ENCODE assay signal across 1 cellular context in the genomic region with DNA sequence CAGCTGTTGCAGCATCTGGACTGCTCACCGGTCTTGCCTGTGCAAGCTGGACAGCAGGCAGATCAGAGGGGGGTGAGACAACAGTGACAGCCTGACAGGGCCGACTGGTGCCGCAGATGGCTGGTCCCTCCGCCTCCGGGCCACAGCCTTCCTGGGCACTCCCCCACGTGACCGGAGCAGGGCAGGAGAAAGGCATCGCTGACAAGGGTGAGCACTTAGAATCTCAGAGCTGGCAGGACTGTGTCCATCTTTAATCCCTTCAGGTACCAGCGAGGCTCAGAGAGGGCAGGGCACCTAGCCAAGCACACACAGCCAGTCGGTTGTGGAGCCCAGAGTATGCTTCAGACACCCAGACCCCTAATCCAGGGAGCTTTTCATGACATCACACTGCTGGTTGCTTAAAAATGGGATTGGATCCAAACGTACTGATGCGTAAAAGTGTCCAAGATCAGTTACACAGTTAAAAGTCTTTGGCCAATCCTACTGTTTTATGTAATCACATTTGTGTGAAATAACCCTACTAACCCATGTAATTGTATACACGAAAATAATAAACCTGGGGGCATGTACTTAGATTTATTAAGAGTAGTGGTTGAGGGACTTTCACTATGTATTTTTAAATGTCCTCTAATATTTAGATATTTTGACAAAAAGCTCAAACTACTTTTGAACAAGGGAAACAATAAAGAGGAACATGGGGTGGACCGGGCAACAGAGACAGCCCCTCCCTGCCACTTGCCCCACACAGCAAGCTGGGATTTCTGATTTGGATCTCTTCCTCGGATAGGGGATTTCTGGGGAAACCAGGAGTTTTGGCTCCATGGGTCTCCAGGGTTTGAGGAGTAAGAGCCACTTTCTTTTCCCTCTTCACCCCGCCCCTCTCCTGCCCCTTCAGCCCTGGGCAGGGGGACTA.
TF ChIP-seq lines count a peak whose summit lies in the region.

No MANE protein-coding gene starts in this region.

TF ChIP-seq in GM12878, 131 proteins besides CTCF, POLR2A, EP300 and RAD21:
- TF ChIP-seq TCF7 (IDR thresholded peaks at IDR 0.05; ENCODE audit: borderline replicate concordance) (no peak), BMI1 (IDR thresholded peaks at IDR 0.05; ENCODE audit: borderline replicate concordance) (no peak), SREBF1 (IDR thresholded peaks at IDR 0.05; ENCODE audit: low read length) (no peak), FOXM1 (IDR thresholded peaks at IDR 0.05; ENCODE audit: low read depth, low read length) (no peak)
- TF ChIP-seq, protein P1, sequence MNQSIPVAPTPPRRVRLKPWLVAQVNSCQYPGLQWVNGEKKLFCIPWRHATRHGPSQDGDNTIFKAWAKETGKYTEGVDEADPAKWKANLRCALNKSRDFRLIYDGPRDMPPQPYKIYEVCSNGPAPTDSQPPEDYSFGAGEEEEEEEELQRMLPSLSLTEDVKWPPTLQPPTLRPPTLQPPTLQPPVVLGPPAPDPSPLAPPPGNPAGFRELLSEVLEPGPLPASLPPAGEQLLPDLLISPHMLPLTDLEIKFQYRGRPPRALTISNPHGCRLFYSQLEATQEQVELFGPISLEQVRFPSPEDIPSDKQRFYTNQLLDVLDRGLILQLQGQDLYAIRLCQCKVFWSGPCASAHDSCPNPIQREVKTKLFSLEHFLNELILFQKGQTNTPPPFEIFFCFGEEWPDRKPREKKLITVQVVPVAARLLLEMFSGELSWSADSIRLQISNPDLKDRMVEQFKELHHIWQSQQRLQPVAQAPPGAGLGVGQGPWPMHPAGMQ (IDR thresholded peaks at IDR 0.05; ENCODE audit: borderline replicate concordance) = no peak
- TF ChIP-seq, protein P2, sequence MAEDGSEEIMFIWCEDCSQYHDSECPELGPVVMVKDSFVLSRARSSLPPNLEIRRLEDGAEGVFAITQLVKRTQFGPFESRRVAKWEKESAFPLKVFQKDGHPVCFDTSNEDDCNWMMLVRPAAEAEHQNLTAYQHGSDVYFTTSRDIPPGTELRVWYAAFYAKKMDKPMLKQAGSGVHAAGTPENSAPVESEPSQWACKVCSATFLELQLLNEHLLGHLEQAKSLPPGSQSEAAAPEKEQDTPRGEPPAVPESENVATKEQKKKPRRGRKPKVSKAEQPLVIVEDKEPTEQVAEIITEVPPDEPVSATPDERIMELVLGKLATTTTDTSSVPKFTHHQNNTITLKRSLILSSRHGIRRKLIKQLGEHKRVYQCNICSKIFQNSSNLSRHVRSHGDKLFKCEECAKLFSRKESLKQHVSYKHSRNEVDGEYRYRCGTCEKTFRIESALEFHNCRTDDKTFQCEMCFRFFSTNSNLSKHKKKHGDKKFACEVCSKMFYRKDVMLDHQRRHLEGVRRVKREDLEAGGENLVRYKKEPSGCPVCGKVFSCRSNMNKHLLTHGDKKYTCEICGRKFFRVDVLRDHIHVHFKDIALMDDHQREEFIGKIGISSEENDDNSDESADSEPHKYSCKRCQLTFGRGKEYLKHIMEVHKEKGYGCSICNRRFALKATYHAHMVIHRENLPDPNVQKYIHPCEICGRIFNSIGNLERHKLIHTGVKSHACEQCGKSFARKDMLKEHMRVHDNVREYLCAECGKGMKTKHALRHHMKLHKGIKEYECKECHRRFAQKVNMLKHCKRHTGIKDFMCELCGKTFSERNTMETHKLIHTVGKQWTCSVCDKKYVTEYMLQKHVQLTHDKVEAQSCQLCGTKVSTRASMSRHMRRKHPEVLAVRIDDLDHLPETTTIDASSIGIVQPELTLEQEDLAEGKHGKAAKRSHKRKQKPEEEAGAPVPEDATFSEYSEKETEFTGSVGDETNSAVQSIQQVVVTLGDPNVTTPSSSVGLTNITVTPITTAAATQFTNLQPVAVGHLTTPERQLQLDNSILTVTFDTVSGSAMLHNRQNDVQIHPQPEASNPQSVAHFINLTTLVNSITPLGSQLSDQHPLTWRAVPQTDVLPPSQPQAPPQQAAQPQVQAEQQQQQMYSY (CRISPR knock-in tag; IDR thresholded peaks at IDR 0.05) = no peak
- TF ChIP-seq, protein P3, sequence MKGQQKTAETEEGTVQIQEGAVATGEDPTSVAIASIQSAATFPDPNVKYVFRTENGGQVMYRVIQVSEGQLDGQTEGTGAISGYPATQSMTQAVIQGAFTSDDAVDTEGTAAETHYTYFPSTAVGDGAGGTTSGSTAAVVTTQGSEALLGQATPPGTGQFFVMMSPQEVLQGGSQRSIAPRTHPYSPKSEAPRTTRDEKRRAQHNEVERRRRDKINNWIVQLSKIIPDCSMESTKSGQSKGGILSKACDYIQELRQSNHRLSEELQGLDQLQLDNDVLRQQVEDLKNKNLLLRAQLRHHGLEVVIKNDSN (IDR thresholded peaks at IDR 0.05; ENCODE audit: borderline replicate concordance, extremely low read length, insufficient read depth, low read depth, low read length) = peak; percentile 4
- TF ChIP-seq, protein P4, sequence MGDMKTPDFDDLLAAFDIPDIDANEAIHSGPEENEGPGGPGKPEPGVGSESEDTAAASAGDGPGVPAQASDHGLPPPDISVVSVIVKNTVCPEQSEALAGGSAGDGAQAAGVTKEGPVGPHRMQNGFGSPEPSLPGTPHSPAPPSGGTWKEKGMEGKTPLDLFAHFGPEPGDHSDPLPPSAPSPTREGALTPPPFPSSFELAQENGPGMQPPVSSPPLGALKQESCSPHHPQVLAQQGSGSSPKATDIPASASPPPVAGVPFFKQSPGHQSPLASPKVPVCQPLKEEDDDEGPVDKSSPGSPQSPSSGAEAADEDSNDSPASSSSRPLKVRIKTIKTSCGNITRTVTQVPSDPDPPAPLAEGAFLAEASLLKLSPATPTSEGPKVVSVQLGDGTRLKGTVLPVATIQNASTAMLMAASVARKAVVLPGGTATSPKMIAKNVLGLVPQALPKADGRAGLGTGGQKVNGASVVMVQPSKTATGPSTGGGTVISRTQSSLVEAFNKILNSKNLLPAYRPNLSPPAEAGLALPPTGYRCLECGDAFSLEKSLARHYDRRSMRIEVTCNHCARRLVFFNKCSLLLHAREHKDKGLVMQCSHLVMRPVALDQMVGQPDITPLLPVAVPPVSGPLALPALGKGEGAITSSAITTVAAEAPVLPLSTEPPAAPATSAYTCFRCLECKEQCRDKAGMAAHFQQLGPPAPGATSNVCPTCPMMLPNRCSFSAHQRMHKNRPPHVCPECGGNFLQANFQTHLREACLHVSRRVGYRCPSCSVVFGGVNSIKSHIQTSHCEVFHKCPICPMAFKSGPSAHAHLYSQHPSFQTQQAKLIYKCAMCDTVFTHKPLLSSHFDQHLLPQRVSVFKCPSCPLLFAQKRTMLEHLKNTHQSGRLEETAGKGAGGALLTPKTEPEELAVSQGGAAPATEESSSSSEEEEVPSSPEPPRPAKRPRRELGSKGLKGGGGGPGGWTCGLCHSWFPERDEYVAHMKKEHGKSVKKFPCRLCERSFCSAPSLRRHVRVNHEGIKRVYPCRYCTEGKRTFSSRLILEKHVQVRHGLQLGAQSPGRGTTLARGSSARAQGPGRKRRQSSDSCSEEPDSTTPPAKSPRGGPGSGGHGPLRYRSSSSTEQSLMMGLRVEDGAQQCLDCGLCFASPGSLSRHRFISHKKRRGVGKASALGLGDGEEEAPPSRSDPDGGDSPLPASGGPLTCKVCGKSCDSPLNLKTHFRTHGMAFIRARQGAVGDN (IDR thresholded peaks at IDR 0.05) = no peak
